Comparison of ENCODE assay signal across 11 cellular contexts in the genomic region with DNA sequence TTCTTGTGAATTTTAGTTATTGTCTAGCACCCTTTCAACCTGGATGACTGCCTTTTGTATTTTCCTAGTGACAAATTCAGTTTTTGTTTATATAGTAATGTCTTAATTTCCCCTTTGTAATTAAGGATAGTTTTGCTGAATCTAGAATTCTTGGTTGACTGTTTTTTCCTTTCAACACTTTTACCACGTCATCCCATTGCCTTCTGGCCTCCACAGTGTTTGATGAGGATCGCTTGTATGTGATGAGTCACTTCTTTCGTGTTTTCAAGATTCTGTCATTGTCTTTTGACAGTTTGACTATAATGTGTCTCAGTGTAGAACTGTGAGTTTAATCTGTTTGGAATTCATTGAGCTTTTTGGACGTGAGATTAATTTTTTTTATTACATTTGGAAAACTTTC. TPM values are rescaled to one million over a fixed set of nuclear protein-coding genes. Genes with fewer than 3 reads are reported as not detected.
DNase-seq lines count a peak whose midpoint lies in the region; ATAC-seq and TF ChIP-seq lines count a peak whose summit lies in the region.
"Had no signal": no experiment of that assay in that cellular context is flagged by ENCODE, and none has a peak within 500 bp of the region (broad histone marks: within the 10 kb centered on the region; RNA-seq: fewer than 3 reads in every experiment).

No MANE protein-coding gene starts in this region.

- no peaks in the 10 kb centered on the region for H3K27me3 ChIP-seq in Panc1 (ENCODE audit: control insufficient read depth, insufficient read depth, low read length)
- no peaks in the 10 kb centered on the region for H3K27me3 ChIP-seq in uterus

- no TSS peak for BruUV-seq in Panc1 (replicated peaks; lab: Mats Ljungman, UMichigan)

- H3K4me3 ChIP-seq in Panc1 (ENCODE audit: low read depth in 2 of 2, low read length in 2 of 2) (no peak overlapping the region), uterus (no peak overlapping the region)
- H3K4me3 ChIP-seq: skin epidermis had no signal

- intact Hi-C loops in Panc1 (cut with micrococcal nuclease; ENCODE audit: unreplicated experiment) (no loop called here), uterus (cut with DNase I; ENCODE audit: low total_unique reads) (no loop called here)

- CTCF ChIA-PET in Panc1 (lab: Charles Lee): no interaction called here

- POLR2A ChIA-PET in Panc1 (lab: Charles Lee): no interaction called here

- 0 out of 2 replicates have a peak, but pooled peaks have one; percentile 66 for ATAC-seq in Panc1
- ATAC-seq in HG03565 (IDR thresholded peaks at IDR 0.05; ENCODE audit: unreplicated experiment): no peak
- no peak for ATAC-seq in HG02840 (IDR thresholded peaks at IDR 0.05; ENCODE audit: low FRiP score, unreplicated experiment)
- ATAC-seq in HG02852 (IDR thresholded peaks at IDR 0.05; ENCODE audit: unreplicated experiment): no peak

- H3K4me1 ChIP-seq in Panc1 (ENCODE audit: control insufficient read depth, insufficient read depth, low read length): peaks cover 16% of the 10 kb centered on the region
- H3K4me1 ChIP-seq in uterus: no peaks in the 10 kb centered on the region

- H3K27ac ChIP-seq in Panc1 (ENCODE audit: low read length): no peak overlapping the region
- no peak overlapping the region for H3K27ac ChIP-seq in uterus

- no peak for TF ChIP-seq CTCF in Panc1 (IDR thresholded peaks at IDR 0.05)
- no peak for TF ChIP-seq CTCF in uterus (IDR thresholded peaks at IDR 0.05)

- no peaks in the 10 kb centered on the region for H3K9me3 ChIP-seq in Panc1 (ENCODE audit: control insufficient read depth, insufficient read depth, low read depth, low read length)
- peaks cover 0 to 7% of the 10 kb centered on the region in 2 donors for H3K9me3 ChIP-seq in uterus

- H3K36me3 ChIP-seq in Panc1 (ENCODE audit: control insufficient read depth, insufficient read depth, low read length) (no peaks in the 10 kb centered on the region), uterus (no peaks in the 10 kb centered on the region)

- TF ChIP-seq POLR2A in uterus (IDR thresholded peaks at IDR 0.05): no peak

- in situ Hi-C loops in Panc1 (cut with HindIII; ENCODE audit: low pct_unique_long_range_greater_than_20kb, low sequenced_read_pairs): no loop called here

- DNase-seq in stimulated activated CD4-positive, alpha-beta T cell treated with anti-CD3 and anti-CD28 coated beads, Interleukin-1b, Interleukin-23, amount 100 ng/mL, for 48 hours: peak; percentile 33
- no peak for DNase-seq in stimulated activated CD4-positive, alpha-beta T cell treated with anti-CD3 and anti-CD28 coated beads, Interleukin-12 subunit alpha, Interleukin-12 subunit beta, amount 100 ng/mL, for 4 hours
- DNase-seq in Panc1 (ENCODE audit: low read depth, low spot score) (peak; percentile 65), dermis blood vessel endothelial cell (peak; percentile 64), uterus (no peak)
- DNase-seq: T-helper 9 cell had no signal

RNA-seq across cellular contexts. Expression of a gene that starts 30.1 kb away (rescaled TPM):
- total RNA-seq in Panc1 (2021; ENCODE audit: unreplicated experiment) (24.0 TPM), dermis blood vessel endothelial cell (23.0 and 32.5 TPM in 2 replicates), uterus (10 to 100 TPM; 26.2 to 69.0 (median 57.9) TPM)
- 9.8 TPM for polyA plus RNA-seq in Panc1 (2012; ENCODE audit: insufficient read length)

RNA-seq across cellular contexts. Expression of a gene that starts 59.3 kb away (rescaled TPM):
- total RNA-seq in Panc1 (2021; ENCODE audit: unreplicated experiment) (not detected), dermis blood vessel endothelial cell (not detected in 2 replicates), uterus (not detected)
- polyA plus RNA-seq in Panc1 (2012; ENCODE audit: insufficient read length): not detected
- total RNA-seq: temporal lobe had no signal

Comparison
In these comparisons a context has a peak if more than half of its experiments do, and no peak if none do; other contexts are left out.
1. DNase-seq: peak in stimulated activated CD4-positive, alpha-beta T cell treated with anti-CD3 and anti-CD28 coated beads, Interleukin-1b, Interleukin-23, amount 100 ng/mL, for 48 hours (single experiment), Panc1 (single experiment) and dermis blood vessel endothelial cell (single experiment); none in stimulated activated CD4-positive, alpha-beta T cell treated with anti-CD3 and anti-CD28 coated beads, Interleukin-12 subunit alpha, Interleukin-12 subunit beta, amount 100 ng/mL, for 4 hours (single experiment) and uterus (0 of 2).